In genomic region chr10:3935933-3936359, GRCh38 we compare ENCODE assay signal across 9 cellular contexts.
DNase-seq lines count a peak whose midpoint lies in the region; ATAC-seq and TF ChIP-seq lines count a peak whose summit lies in the region.
"Had no signal": no experiment of that assay in that cellular context is flagged by ENCODE, and none has a peak within 500 bp of the region (broad histone marks: within the 10 kb centered on the region; RNA-seq: fewer than 3 reads in every experiment).

No MANE protein-coding gene starts in this region.

- intact Hi-C loops in activated T-helper 1 cell treated with anti-CD3 and anti-CD28 coated beads, Interleukin-12 subunit alpha, Interleukin-12 subunit beta, Interleukin-2, Interleukin-4 antibody, amounts not matched to agents 30 ng/mL and 10 ng/mL and 1 ng/mL, durations not matched to agents 14 hours and 24 hours and 36 hours (cut with micrococcal nuclease), result loop anchor here (1.0 to 10.0 kb wide), 21 partner anchors 13 to 715 kb away; no protein-coding TSS in a partner anchor

- no peak overlapping the region for H3K9ac ChIP-seq in neuronal stem cell (ENCODE audit: low read depth, low read length, poor library complexity)

- no peak overlapping the region for H2BK120ac ChIP-seq in neuronal stem cell (ENCODE audit: low read depth, low read length)

- H2AFZ ChIP-seq in neuronal stem cell (ENCODE audit: low read length), result no peak overlapping the region

- WGBS in gastroesophageal sphincter (ENCODE audit: low coverage in 1 of 2), 2 donors, result 7 to 15% methylated on average over 9 of the region's 9 CpGs
- no CpG with 5 or more reads among the region's 9 CpGs for WGBS in neuronal stem cell (ENCODE audit: extremely low coverage in 2 of 2, insufficient read length in 2 of 2, insufficient replicate concordance in 1 of 2), 2 donors

- no peak overlapping the region for H3K23ac ChIP-seq in neuronal stem cell (ENCODE audit: low read depth, low read length, poor library complexity)

- H3K9me3 ChIP-seq in gastroesophageal sphincter (no peaks in the 10 kb centered on the region), neuronal stem cell (replicated peaks in 1 of 2; ENCODE audit: control insufficient read depth in 2 of 2, insufficient read depth in 1 of 2, low read depth in 1 of 2, low read length in 2 of 2) (peaks cover 0 to 3% of the 10 kb centered on the region in 2 donors)

- H3K4me2 ChIP-seq in neuronal stem cell (ENCODE audit: insufficient read depth, low read length, poor library complexity, severe bottlenecking), result no peak overlapping the region

- H3K14ac ChIP-seq in neuronal stem cell (ENCODE audit: low read length), result no peak overlapping the region

- H3K4me3 ChIP-seq in gastroesophageal sphincter (peak overlapping the region; percentile 4 to 30), neuronal stem cell (ENCODE audit: low read length in 2 of 2) (no peak overlapping the region)

- H3K18ac ChIP-seq in neuronal stem cell (ENCODE audit: low read length), result no peak overlapping the region

- peak; percentile 54 for TF ChIP-seq EP300 in gastroesophageal sphincter (IDR thresholded peaks at IDR 0.05)

- TF ChIP-seq CTCF in gastroesophageal sphincter (IDR thresholded peaks at IDR 0.05), result no peak

- H3K79me1 ChIP-seq in neuronal stem cell (ENCODE audit: low read depth, low read length), result no peaks in the 10 kb centered on the region

- no peak overlapping the region for H2BK12ac ChIP-seq in neuronal stem cell (ENCODE audit: low read length)

- no peak overlapping the region for H2BK5ac ChIP-seq in neuronal stem cell (ENCODE audit: low read length)

- H3K9me3 Mint-ChIP-seq in T-helper 2 cell treated with Interferon-gamma antibody and Interleukin-4, amounts not matched to agents 5 μg/mL and 100 μg/mL, for 36 hours, result peaks cover 17% of the 10 kb centered on the region
- peaks cover 22% of the 10 kb centered on the region for H3K9me3 Mint-ChIP-seq in activated T-helper 1 cell treated with anti-CD3 and anti-CD28 coated beads, Interleukin-12 subunit alpha, Interleukin-12 subunit beta, Interleukin-2, Interleukin-4 antibody, amounts not matched to agents 30 ng/mL and 10 ng/mL and 1 ng/mL, durations not matched to agents 14 hours and 24 hours and 36 hours
- peaks cover 2% of the 10 kb centered on the region for H3K9me3 Mint-ChIP-seq in stimulated activated memory B cell treated with anti-CD40 and anti-IgM and Interleukin-4, amounts not matched to agents 10 μg/mL and 1 μg/mL and 100 μg/mL, for 72 hours

- no peak overlapping the region for H2AK5ac ChIP-seq in neuronal stem cell (ENCODE audit: low read depth, low read length)

- H4K8ac ChIP-seq in neuronal stem cell (ENCODE audit: low read depth, low read length), result no peak overlapping the region

- peak overlapping the region; percentile 43 to 76 (median 74) for H3K27ac ChIP-seq in gastroesophageal sphincter
- no peak overlapping the region for H3K27ac ChIP-seq in neuronal stem cell (replicated peaks; ENCODE audit: low read length)

- no peak overlapping the region for H3K4ac ChIP-seq in neuronal stem cell (ENCODE audit: low read length)

- H3K27me3 Mint-ChIP-seq in T-helper 2 cell treated with Interferon-gamma antibody and Interleukin-4, amounts not matched to agents 5 μg/mL and 100 μg/mL, for 36 hours (ENCODE audit: low read depth), result no peaks in the 10 kb centered on the region
- peaks cover 3% of the 10 kb centered on the region for H3K27me3 Mint-ChIP-seq in activated T-helper 1 cell treated with anti-CD3 and anti-CD28 coated beads, Interleukin-12 subunit alpha, Interleukin-12 subunit beta, Interleukin-2, Interleukin-4 antibody, amounts not matched to agents 30 ng/mL and 10 ng/mL and 1 ng/mL, durations not matched to agents 14 hours and 24 hours and 36 hours (ENCODE audit: insufficient read depth)
- H3K27me3 Mint-ChIP-seq in stimulated activated memory B cell treated with anti-CD40 and anti-IgM and Interleukin-4, amounts not matched to agents 10 μg/mL and 1 μg/mL and 100 μg/mL, for 72 hours, result no peaks in the 10 kb centered on the region

- H2BK15ac ChIP-seq in neuronal stem cell (ENCODE audit: low read length), result no peak overlapping the region

- ATAC-seq in gastroesophageal sphincter (peak; percentile 34), HG02759 (IDR thresholded peaks at IDR 0.05; ENCODE audit: unreplicated experiment) (no peak)
- ATAC-seq in stimulated activated memory B cell treated with anti-CD40 and anti-IgM and Interleukin-4, amounts not matched to agents 10 μg/mL and 1 μg/mL and 100 μg/mL, for 72 hours, result no peak

- H3K4me1 ChIP-seq in gastroesophageal sphincter (peaks cover 0 to 13% (median 4%) of the 10 kb centered on the region in 3 donors), neuronal stem cell (ENCODE audit: control insufficient read depth in 2 of 2, insufficient read depth in 1 of 2, low read depth in 1 of 2, low read length in 2 of 2) (no peaks in the 10 kb centered on the region)

- H3K36me3 ChIP-seq in gastroesophageal sphincter (no peaks in the 10 kb centered on the region), neuronal stem cell (replicated peaks in 1 of 2; ENCODE audit: control insufficient read depth in 2 of 2, insufficient read depth in 2 of 2, low read length in 2 of 2) (no peaks in the 10 kb centered on the region)

- no peak overlapping the region for H4K91ac ChIP-seq in neuronal stem cell (ENCODE audit: low read depth, low read length, poor library complexity)

- no peak for TF ChIP-seq POLR2A in gastroesophageal sphincter (IDR thresholded peaks at IDR 0.05)

- H3K36me3 Mint-ChIP-seq in T-helper 2 cell treated with Interferon-gamma antibody and Interleukin-4, amounts not matched to agents 5 μg/mL and 100 μg/mL, for 36 hours (ENCODE audit: low read depth), result peaks cover 18% of the 10 kb centered on the region
- peaks cover 9% of the 10 kb centered on the region for H3K36me3 Mint-ChIP-seq in activated T-helper 1 cell treated with anti-CD3 and anti-CD28 coated beads, Interleukin-12 subunit alpha, Interleukin-12 subunit beta, Interleukin-2, Interleukin-4 antibody, amounts not matched to agents 30 ng/mL and 10 ng/mL and 1 ng/mL, durations not matched to agents 14 hours and 24 hours and 36 hours (ENCODE audit: low read depth)
- no peaks in the 10 kb centered on the region for H3K36me3 Mint-ChIP-seq in stimulated activated memory B cell treated with anti-CD40 and anti-IgM and Interleukin-4, amounts not matched to agents 10 μg/mL and 1 μg/mL and 100 μg/mL, for 72 hours

- peak overlapping the region; percentile 93 for H3K27ac Mint-ChIP-seq in T-helper 2 cell treated with Interferon-gamma antibody and Interleukin-4, amounts not matched to agents 5 μg/mL and 100 μg/mL, for 36 hours
- peak overlapping the region; percentile 86 for H3K27ac Mint-ChIP-seq in activated T-helper 1 cell treated with anti-CD3 and anti-CD28 coated beads, Interleukin-12 subunit alpha, Interleukin-12 subunit beta, Interleukin-2, Interleukin-4 antibody, amounts not matched to agents 30 ng/mL and 10 ng/mL and 1 ng/mL, durations not matched to agents 14 hours and 24 hours and 36 hours
- H3K27ac Mint-ChIP-seq in stimulated activated memory B cell treated with anti-CD40 and anti-IgM and Interleukin-4, amounts not matched to agents 10 μg/mL and 1 μg/mL and 100 μg/mL, for 72 hours, result peak overlapping the region; percentile 89

- peaks cover 54% of the 10 kb centered on the region for H3K4me1 Mint-ChIP-seq in T-helper 2 cell treated with Interferon-gamma antibody and Interleukin-4, amounts not matched to agents 5 μg/mL and 100 μg/mL, for 36 hours (ENCODE audit: low read depth)
- peaks cover 67% of the 10 kb centered on the region for H3K4me1 Mint-ChIP-seq in activated T-helper 1 cell treated with anti-CD3 and anti-CD28 coated beads, Interleukin-12 subunit alpha, Interleukin-12 subunit beta, Interleukin-2, Interleukin-4 antibody, amounts not matched to agents 30 ng/mL and 10 ng/mL and 1 ng/mL, durations not matched to agents 14 hours and 24 hours and 36 hours (ENCODE audit: low read depth)
- peaks cover 55% of the 10 kb centered on the region for H3K4me1 Mint-ChIP-seq in stimulated activated memory B cell treated with anti-CD40 and anti-IgM and Interleukin-4, amounts not matched to agents 10 μg/mL and 1 μg/mL and 100 μg/mL, for 72 hours

- H3K4me3 Mint-ChIP-seq in T-helper 2 cell treated with Interferon-gamma antibody and Interleukin-4, amounts not matched to agents 5 μg/mL and 100 μg/mL, for 36 hours, result peak overlapping the region; percentile 72
- H3K4me3 Mint-ChIP-seq in activated T-helper 1 cell treated with anti-CD3 and anti-CD28 coated beads, Interleukin-12 subunit alpha, Interleukin-12 subunit beta, Interleukin-2, Interleukin-4 antibody, amounts not matched to agents 30 ng/mL and 10 ng/mL and 1 ng/mL, durations not matched to agents 14 hours and 24 hours and 36 hours, result peak overlapping the region; percentile 25
- H3K4me3 Mint-ChIP-seq in stimulated activated memory B cell treated with anti-CD40 and anti-IgM and Interleukin-4, amounts not matched to agents 10 μg/mL and 1 μg/mL and 100 μg/mL, for 72 hours, result peak overlapping the region; percentile 63

- no peak for DNase-seq in T-helper 2 cell treated with Interferon-gamma antibody and Interleukin-4, amounts not matched to agents 5 μg/mL and 100 μg/mL, for 36 hours (ENCODE audit: low spot score)
- DNase-seq in T-helper 2 cell (no peak), neuronal stem cell (ENCODE audit: low spot score) (no peak), hippocampal formation (lab: John Stamatoyannopoulos, UW) (no peak)
- no peak for DNase-seq in activated T-helper 1 cell treated with anti-CD3 and anti-CD28 coated beads, Interleukin-12 subunit alpha, Interleukin-12 subunit beta, Interleukin-2, Interleukin-4 antibody, amounts not matched to agents 30 ng/mL and 10 ng/mL and 1 ng/mL, durations not matched to agents 14 hours and 24 hours and 36 hours (ENCODE audit: low spot score)
- DNase-seq: NCI-H2171 treated with DMSO at 0.1 percent for 48 hours had no signal

- H3K27me3 ChIP-seq in gastroesophageal sphincter (no peaks in the 10 kb centered on the region), neuronal stem cell (ENCODE audit: control insufficient read depth in 3 of 3, insufficient read depth in 3 of 3, low read depth in 1 of 3, low read length in 3 of 3) (no peaks in the 10 kb centered on the region)

Comparison
In these comparisons a context has a peak if more than half of its experiments do, and no peak if none do; other contexts are left out.
1. H3K4me3 ChIP-seq: peak in gastroesophageal sphincter (2 of 2); none in neuronal stem cell (0 of 2).
2. Peak in every context shown above with its lines, with median percentiles within 50 percentile points of each other: H3K27ac Mint-ChIP-seq and H3K4me3 Mint-ChIP-seq.